8 cellular contexts compared by ENCODE assay signal in genomic region chr14:30874120-30874998, GRCh38. TPM values are rescaled to one million over a fixed set of nuclear protein-coding genes. Genes with fewer than 3 reads are reported as not detected.
A peak's percentile ranks its signal among the peaks of the same experiment; 100 is the strongest.
DNase-seq lines count a peak whose midpoint lies in the region; ATAC-seq, FAIRE-seq and TF ChIP-seq lines count a peak whose summit lies in the region.

TSS of gene COCH (plus strand) at chr14:30874559. CDS start at chr14:30874939, 380 bp downstream.

- no peaks in the 10 kb centered on the region for H3K9me3 ChIP-seq in CD4-positive, CD25-positive, alpha-beta regulatory T cell (ENCODE audit: control insufficient read depth in 2 of 2, low read length in 2 of 2)
- no peaks in the 10 kb centered on the region for H3K9me3 ChIP-seq in prostate gland

- H3K27me3 Mint-ChIP-seq in CD4-positive, CD25-positive, alpha-beta regulatory T cell: peaks cover 70% of the 10 kb centered on the region
- peaks cover 54% of the 10 kb centered on the region for H3K27me3 Mint-ChIP-seq in activated T-cell treated with anti-CD3 and anti-CD28 coated beads, Interleukin-2, amount 50 U/mL, for 4 hours (ENCODE audit: low read depth)

- DNase-seq in CD4-positive, CD25-positive, alpha-beta regulatory T cell: peak; percentile 6 to 42 (median 9)
- DNase-seq in NCI-H345 (lab: John Stamatoyannopoulos, UW): peak; percentile 73
- no peak for DNase-seq in activated T-cell treated with anti-CD3 and anti-CD28 coated beads, Interleukin-2, amount 50 U/mL, for 4 hours
- DNase-seq in head of caudate nucleus: peak in 41 of 42 donors; percentile 44 to 89 (median 69)
- DNase-seq in prostate gland (ENCODE audit: low spot score): no peak
- DNase-seq in H54 (ENCODE audit: insufficient read length, low spot score): no peak

- no peaks in the 10 kb centered on the region for H3K36me3 Mint-ChIP-seq in CD4-positive, CD25-positive, alpha-beta regulatory T cell
- peaks cover 2% of the 10 kb centered on the region for H3K36me3 Mint-ChIP-seq in activated T-cell treated with anti-CD3 and anti-CD28 coated beads, Interleukin-2, amount 50 U/mL, for 4 hours (ENCODE audit: insufficient read depth)

- H3K4me1 ChIP-seq in CD4-positive, CD25-positive, alpha-beta regulatory T cell (ENCODE audit: control insufficient read depth, insufficient read depth, low read length, poor library complexity, severe bottlenecking): peaks cover 18% of the 10 kb centered on the region
- peaks cover 9% of the 10 kb centered on the region for H3K4me1 ChIP-seq in prostate gland (replicated peaks)

- no peak for TF ChIP-seq POLR2A in prostate gland (IDR thresholded peaks at IDR 0.05)
- TF ChIP-seq POLR2A in H54 (IDR thresholded peaks at IDR 0.05; ENCODE audit: low read depth, low read length): no peak

- H3K9me3 Mint-ChIP-seq in CD4-positive, CD25-positive, alpha-beta regulatory T cell: peaks cover 0 to 5% (median 0%) of the 10 kb centered on the region in 7 donors
- no peaks in the 10 kb centered on the region for H3K9me3 Mint-ChIP-seq in activated T-cell treated with anti-CD3 and anti-CD28 coated beads, Interleukin-2, amount 50 U/mL, for 4 hours

- peaks cover 21% of the 10 kb centered on the region for H3K27me3 ChIP-seq in CD4-positive, CD25-positive, alpha-beta regulatory T cell (ENCODE audit: control insufficient read depth, insufficient read depth, low read length)
- peaks cover 3% of the 10 kb centered on the region for H3K27me3 ChIP-seq in prostate gland (replicated peaks; ENCODE audit: insufficient read depth)

- peak in 2 of 4 experiments; percentile 32 to 44 for TF ChIP-seq CTCF in prostate gland (IDR thresholded peaks at IDR 0.05)

- no peak for FAIRE-seq in H54 (lab: Jason Lieb, UNC)

- intact Hi-C loops in head of caudate nucleus (cut with DNase I) (no loop called here), prostate gland (cut with DNase I) (no loop called here)

- no peaks in the 10 kb centered on the region for H3K36me3 ChIP-seq in CD4-positive, CD25-positive, alpha-beta regulatory T cell (ENCODE audit: control insufficient read depth, insufficient read depth, low read length)
- no peaks in the 10 kb centered on the region for H3K36me3 ChIP-seq in prostate gland

- peak; percentile 52 to 62 for ATAC-seq in CD4-positive, CD25-positive, alpha-beta regulatory T cell (ENCODE audit: low read depth in 2 of 2)
- ATAC-seq in GM18909 (IDR thresholded peaks at IDR 0.05; ENCODE audit: poor library complexity, unreplicated experiment): peak; percentile 86
- peak; percentile 62 for ATAC-seq in HG03064 (IDR thresholded peaks at IDR 0.05; ENCODE audit: low read depth, unreplicated experiment)
- ATAC-seq in activated T-cell treated with anti-CD3 and anti-CD28 coated beads, Interleukin-2, amount 50 U/mL, for 4 hours: peak; percentile 72 to 78

- no peak within 1 kb of the TSS for H3K27ac Mint-ChIP-seq in CD4-positive, CD25-positive, alpha-beta regulatory T cell

- WGBS in prostate gland: 12% methylated on average over 41 of the region's 99 CpGs

- H3K4me1 Mint-ChIP-seq in CD4-positive, CD25-positive, alpha-beta regulatory T cell: peaks cover 6 to 21% (median 10%) of the 10 kb centered on the region in 4 donors
- peaks cover 10% of the 10 kb centered on the region for H3K4me1 Mint-ChIP-seq in activated T-cell treated with anti-CD3 and anti-CD28 coated beads, Interleukin-2, amount 50 U/mL, for 4 hours (ENCODE audit: low read depth)

- H3K27ac ChIP-seq in CD4-positive, CD25-positive, alpha-beta regulatory T cell (ENCODE audit: insufficient read depth, low read length, poor library complexity, severe bottlenecking): no peak within 1 kb of the TSS
- peak within 1 kb of the TSS; percentile 27 to 28 for H3K27ac ChIP-seq in prostate gland

- peak within 1 kb of the TSS; percentile 75 to 80 (median 78) for H3K4me3 Mint-ChIP-seq in CD4-positive, CD25-positive, alpha-beta regulatory T cell
- peak within 1 kb of the TSS; percentile 78 for H3K4me3 Mint-ChIP-seq in activated T-cell treated with anti-CD3 and anti-CD28 coated beads, Interleukin-2, amount 50 U/mL, for 4 hours

- H3K4me3 ChIP-seq in CD4-positive, CD25-positive, alpha-beta regulatory T cell (ENCODE audit: low read depth, low read length): no peak within 1 kb of the TSS
- peak within 1 kb of the TSS; percentile 39 to 44 for H3K4me3 ChIP-seq in prostate gland

RNA-seq across cellular contexts. Expression of gene COCH, which starts in this region (rescaled TPM):
- not detected for total RNA-seq in CD4-positive, CD25-positive, alpha-beta regulatory T cell
- polyA plus RNA-seq in CD4-positive, CD25-positive, alpha-beta regulatory T cell: 1 to 10 TPM in 2 of 4 donors, under 1 TPM in 1, not detected in 1; 0.74 to 2.1 (median 1.0) TPM
- total RNA-seq in activated T-cell treated with anti-CD3 and anti-CD28 coated beads, Interleukin-2, amount 50 U/mL, for 4 hours: 1 to 10 TPM in 1 of 3 donors, under 1 TPM in 2; 0.82 to 1.2 (median 0.87) TPM
- 10 to 100 TPM in 1 of 2 donors, 1 to 10 TPM in 1; 8.5 to 23.3 TPM for total RNA-seq in prostate gland

Comparison
In these comparisons a context has a peak if more than half of its experiments do, and no peak if none do; other contexts are left out.
1. DNase-seq: peak in CD4-positive, CD25-positive, alpha-beta regulatory T cell (3 of 3), NCI-H345 (single experiment) and head of caudate nucleus (41 of 42); none in activated T-cell treated with anti-CD3 and anti-CD28 coated beads, Interleukin-2, amount 50 U/mL, for 4 hours (single experiment), prostate gland (single experiment) and H54 (single experiment).
2. Peak in every context shown above with its lines, with median percentiles within 50 percentile points of each other: ATAC-seq.